In genomic region chr1:161307230-161307768, GRCh38 we compare ENCODE assay signal across 1 cellular context.
TF ChIP-seq lines count a peak whose summit lies in the region.

No MANE protein-coding gene starts in this region.

TF ChIP-seq in GM12878, 131 proteins besides CTCF, POLR2A, EP300 and RAD21:
- TF ChIP-seq MTA2 (IDR thresholded peaks at IDR 0.05; ENCODE audit: low read depth) = peak; percentile 37; the same call in 1 of the 2 replicates
- peak; percentile 45 to 63; a peak in 3 of 4 replicates for TF ChIP-seq IKZF2 (IDR thresholded peaks at IDR 0.05)
- peak; percentile 46 for TF ChIP-seq IKZF1 (conservative IDR thresholded peaks at IDR 0.05)
- TF ChIP-seq DPF2 (IDR thresholded peaks at IDR 0.05) = 0 out of 2 replicates have a peak, but pooled peaks have one; percentile 26
- no peak for TF ChIP-seq CBX3 (IDR thresholded peaks at IDR 0.05; ENCODE audit: borderline replicate concordance, low read depth)
- no peak for TF ChIP-seq ZZZ3 (IDR thresholded peaks at IDR 0.05; ENCODE audit: control insufficient read depth, insufficient read length, low read depth)
- peak; percentile 87 for TF ChIP-seq MEF2B (IDR thresholded peaks at IDR 0.05; ENCODE audit: partially characterized antibody, poor library complexity, severe bottlenecking)
- TF ChIP-seq ATF7 (IDR thresholded peaks at IDR 0.05; ENCODE audit: low read depth) = no peak
- no peak for TF ChIP-seq TCF12 (IDR thresholded peaks at IDR 0.05; ENCODE audit: low read depth, low read length)
- TF ChIP-seq USF1 (IDR thresholded peaks at IDR 0.05; ENCODE audit: borderline replicate concordance, extremely low read length, insufficient read depth, low read depth, low read length) = no peak
- 0 out of 2 replicates have a peak, but pooled peaks have one; percentile 27 for TF ChIP-seq GATAD2B (conservative IDR thresholded peaks at IDR 0.05; ENCODE audit: low read depth)
- no peak for TF ChIP-seq NKRF (conservative IDR thresholded peaks at IDR 0.05)
- TF ChIP-seq TAF1 (IDR thresholded peaks at IDR 0.05; ENCODE audit: borderline replicate concordance, low read depth, low read length) = no peak
- TF ChIP-seq NR2C2 (IDR thresholded peaks at IDR 0.05; ENCODE audit: borderline replicate concordance, control insufficient read depth, insufficient read length, low read depth) = no peak
- TF ChIP-seq SPI1 (IDR thresholded peaks at IDR 0.05; ENCODE audit: borderline replicate concordance, insufficient read depth, low read depth, low read length) = peak; percentile 57; the same call in 1 of the 2 replicates
- no peak for TF ChIP-seq RBBP5 (conservative IDR thresholded peaks at IDR 0.05)
- 0 out of 2 replicates have a peak, but pooled peaks have one; percentile 46 for TF ChIP-seq BACH1 (IDR thresholded peaks at IDR 0.05; ENCODE audit: borderline replicate concordance)
- peak; percentile 61 for TF ChIP-seq ZNF687 (IDR thresholded peaks at IDR 0.05)
- TF ChIP-seq PKNOX1 (IDR thresholded peaks at IDR 0.05) = peak; percentile 59; the same call in 1 of the 2 replicates
- no peak for TF ChIP-seq NFYA (IDR thresholded peaks at IDR 0.05; ENCODE audit: borderline replicate concordance, low read depth, low read length)
- 0 out of 2 replicates have a peak, but pooled peaks have one; percentile 26 for TF ChIP-seq EED (IDR thresholded peaks at IDR 0.05; ENCODE audit: low read depth)
- peak; percentile 76 for TF ChIP-seq NR2C1 (IDR thresholded peaks at IDR 0.05)
- TF ChIP-seq TCF3 (IDR thresholded peaks at IDR 0.05; ENCODE audit: borderline replicate concordance, insufficient read depth, low read depth, low read length) = no peak
- peak; percentile 89 for TF ChIP-seq NR2F1 (conservative IDR thresholded peaks at IDR 0.05)
- TF ChIP-seq HDAC6 (IDR thresholded peaks at IDR 0.05; ENCODE audit: unreplicated experiment) = no peak
- no peak for TF ChIP-seq CEBPB (IDR thresholded peaks at IDR 0.05; ENCODE audit: borderline replicate concordance in 1 of 2, low read depth in 2 of 2, low read length in 2 of 2)
- no peak for TF ChIP-seq RAD51 (IDR thresholded peaks at IDR 0.05)
- no peak for TF ChIP-seq IRF4 (IDR thresholded peaks at IDR 0.05; ENCODE audit: low read depth, low read length)
- TF ChIP-seq MXI1 (IDR thresholded peaks at IDR 0.05; ENCODE audit: low read depth, low read length) = no peak
- no peak for TF ChIP-seq CREM (IDR thresholded peaks at IDR 0.05; ENCODE audit: low read depth)
